Comparison of ENCODE assay signal across 8 cellular contexts in the genomic region with DNA sequence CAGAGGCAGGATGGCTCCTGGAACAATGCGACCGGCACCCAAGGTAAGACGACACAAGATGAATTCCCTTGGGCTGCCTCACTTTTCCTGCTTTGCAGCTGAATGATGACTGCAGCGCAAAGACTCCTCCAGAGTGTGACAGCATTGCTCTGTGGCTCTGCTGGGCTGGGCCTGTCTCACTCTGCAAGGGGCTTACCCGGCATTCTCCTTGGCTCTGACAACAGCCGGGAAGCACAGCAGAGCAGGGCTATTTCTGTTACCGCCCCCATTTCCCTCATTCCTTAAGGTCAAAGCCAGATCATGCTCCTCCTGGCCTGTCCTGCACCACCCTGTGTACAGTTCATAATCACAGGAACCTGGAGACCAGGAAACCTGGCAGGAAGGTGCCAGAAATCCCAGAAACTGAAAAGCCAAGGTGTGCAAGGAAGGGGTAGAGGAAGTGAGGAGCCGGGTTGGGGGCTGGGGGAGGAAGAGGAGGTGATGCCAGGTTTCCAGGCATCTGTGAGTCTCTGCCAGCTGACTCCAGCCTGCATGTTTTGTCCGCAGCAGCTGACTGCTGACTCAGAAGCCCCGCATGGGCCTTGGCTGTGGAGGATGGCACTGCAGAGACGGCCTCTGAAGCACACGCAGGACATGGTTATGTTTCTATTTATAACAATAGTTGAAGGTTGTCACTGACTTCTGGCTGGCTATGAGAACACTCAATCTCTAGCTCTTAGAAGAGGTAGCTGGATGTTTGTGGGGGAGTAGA.
A peak's percentile ranks its signal among the peaks of the same experiment; 100 is the strongest.
DNase-seq lines count a peak whose midpoint lies in the region; ATAC-seq and TF ChIP-seq lines count a peak whose summit lies in the region.

No MANE protein-coding gene starts in this region.

- H3K36me3 Mint-ChIP-seq in stimulated activated effector memory CD8-positive, alpha-beta T cell treated with anti-CD3 and anti-CD28 coated beads, Interleukin-12 subunit alpha, Interleukin-12 subunit beta, amount 100 ng/mL, for 72 hours = peaks cover 10% of the 10 kb centered on the region

- H3K9me3 Mint-ChIP-seq in stimulated activated effector memory CD8-positive, alpha-beta T cell treated with anti-CD3 and anti-CD28 coated beads, Interleukin-12 subunit alpha, Interleukin-12 subunit beta, amount 100 ng/mL, for 72 hours = no peaks in the 10 kb centered on the region

- ATAC-seq in stimulated activated effector memory CD8-positive, alpha-beta T cell treated with anti-CD3 and anti-CD28 coated beads, Interleukin-12 subunit alpha, Interleukin-12 subunit beta, amount 100 ng/mL, for 72 hours = peak; percentile 21
- no peak for ATAC-seq in HG03342 (IDR thresholded peaks at IDR 0.05; ENCODE audit: unreplicated experiment)

- DNase-seq in A172 (ENCODE audit: low spot score) (peak; percentile 79), LNCaP clone FGC (ENCODE audit: low read depth) (no peak), caudate nucleus (lab: John Stamatoyannopoulos, UW) (peak in 57 of 61 donors; percentile 36 to 94 (median 76)), kidney tubule cell (ENCODE audit: low spot score) (peak; percentile 93)
- no peak for DNase-seq in stimulated activated effector memory CD8-positive, alpha-beta T cell treated with anti-CD3 and anti-CD28 coated beads, Interleukin-12 subunit alpha, Interleukin-12 subunit beta, amount 100 ng/mL, for 72 hours (ENCODE audit: low spot score in 2 of 2)
- DNase-seq in activated effector memory CD4-positive, alpha-beta T cell treated with Interleukin-2 at 50 U/mL for 16 hours = no peak
- no peak for DNase-seq in activated CD4-positive, alpha-beta T cell treated with anti-CD3 and anti-CD28 coated beads for 4 hours

- no peak overlapping the region for H3K4me3 ChIP-seq in LNCaP clone FGC (ENCODE audit: low read depth, low read length)

- H3K27ac Mint-ChIP-seq in stimulated activated effector memory CD8-positive, alpha-beta T cell treated with anti-CD3 and anti-CD28 coated beads, Interleukin-12 subunit alpha, Interleukin-12 subunit beta, amount 100 ng/mL, for 72 hours = peak overlapping the region; percentile 45

- peak; percentile 29; the same call in 1 of the 2 replicates for TF ChIP-seq CTCF in LNCaP clone FGC (IDR thresholded peaks at IDR 0.05; ENCODE audit: control insufficient read depth, extremely low read depth, insufficient read depth)

- H3K4me3 Mint-ChIP-seq in stimulated activated effector memory CD8-positive, alpha-beta T cell treated with anti-CD3 and anti-CD28 coated beads, Interleukin-12 subunit alpha, Interleukin-12 subunit beta, amount 100 ng/mL, for 72 hours = no peak overlapping the region

- peaks cover 10% of the 10 kb centered on the region for H3K4me1 Mint-ChIP-seq in stimulated activated effector memory CD8-positive, alpha-beta T cell treated with anti-CD3 and anti-CD28 coated beads, Interleukin-12 subunit alpha, Interleukin-12 subunit beta, amount 100 ng/mL, for 72 hours

- H3K27ac ChIP-seq in caudate nucleus (ENCODE audit: low read depth, low read length) = peak overlapping the region; percentile 74

Comparison
In these comparisons a context has a peak if more than half of its experiments do, and no peak if none do; other contexts are left out.
1. DNase-seq: peak in A172 (single experiment), caudate nucleus (57 of 61) and kidney tubule cell (single experiment); none in LNCaP clone FGC (single experiment), stimulated activated effector memory CD8-positive, alpha-beta T cell treated with anti-CD3 and anti-CD28 coated beads, Interleukin-12 subunit alpha, Interleukin-12 subunit beta, amount 100 ng/mL, for 72 hours (0 of 2), activated effector memory CD4-positive, alpha-beta T cell treated with Interleukin-2 at 50 U/mL for 16 hours (single experiment) and activated CD4-positive, alpha-beta T cell treated with anti-CD3 and anti-CD28 coated beads for 4 hours (0 of 2).